17 cellular contexts compared by ENCODE assay signal in the genomic region with DNA sequence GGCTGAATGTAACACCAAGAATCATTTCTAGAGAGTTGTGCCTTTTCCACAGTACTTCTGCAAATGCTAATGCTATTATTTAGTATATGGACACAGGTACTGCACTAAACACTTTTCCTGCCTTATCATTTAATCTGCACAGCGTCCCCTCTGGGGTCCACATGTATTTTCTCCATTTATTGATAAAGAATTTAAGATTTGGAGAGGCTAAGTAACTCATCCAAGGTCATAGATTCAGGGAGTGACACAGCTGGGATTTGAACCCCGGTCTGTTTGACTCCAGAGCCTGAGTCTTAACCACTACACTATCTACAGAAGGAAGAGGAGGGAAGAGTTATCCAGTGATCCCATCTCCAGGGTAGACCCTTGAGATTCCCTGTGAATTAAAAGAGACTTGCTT. TPM values are rescaled to one million over a fixed set of nuclear protein-coding genes. Genes with fewer than 3 reads are reported as not detected.
"Had no signal": no experiment of that assay in that cellular context is flagged by ENCODE, and none has a peak within 500 bp of the region (broad histone marks: within the 10 kb centered on the region; RNA-seq: fewer than 3 reads in every experiment).

No MANE protein-coding gene starts in this region.

- H3K27ac ChIP-seq: body of pancreas, sigmoid colon had no signal

- H3K4me3 ChIP-seq: body of pancreas, coronary artery, sigmoid colon had no signal

- FAIRE-seq: endothelial cell of umbilical vein had no signal

- ATAC-seq: activated CD8-positive, alpha-beta memory T cell treated with anti-CD3 and anti-CD28 coated beads, Interleukin-2, amount 10 ng/mL, durations not matched to agents 7 days and 5 days; activated naive CD4-positive, alpha-beta T cell treated with anti-CD3 and anti-CD28 coated beads, Interleukin-2, amount 50 U/mL, for 72 hours; activated T-cell treated with anti-CD3 and anti-CD28 coated beads, Interleukin-2, amount 50 U/mL, for 4 hours; body of pancreas had no signal

- H3K27me3 ChIP-seq: body of pancreas, sigmoid colon had no signal

- H3K36me3 ChIP-seq: sigmoid colon had no signal

- H3K9me3 ChIP-seq: body of pancreas, sigmoid colon had no signal

- DNase-seq: activated CD4-positive, alpha-beta T cell treated with anti-CD3 and anti-CD28 coated beads, Interleukin-2, amount 50 U/mL, for 48 hours; activated CD4-positive, CD25-positive, alpha-beta regulatory T cell treated with anti-CD3 and anti-CD28 coated beads, Interleukin-2, amount 50 U/mL, for 72 hours; activated CD8-positive, alpha-beta memory T cell treated with anti-CD3 and anti-CD28 coated beads, Interleukin-2, amount 10 ng/mL, durations not matched to agents 7 days and 5 days; activated effector memory CD4-positive, alpha-beta T cell treated with anti-CD3 and anti-CD28 coated beads, Interleukin-2, amount 50 U/mL, for 16 hours; activated T-cell treated with anti-CD3 and anti-CD28 coated beads, Interleukin-2, amount 50 U/mL, for 4 hours; amniotic stem cell; body of pancreas; central memory CD4-positive, alpha-beta T cell; effector CD4-positive, alpha-beta T cell; foreskin melanocyte; head of caudate nucleus; sigmoid colon; stimulated activated CD4-positive, alpha-beta T cell treated with anti-CD3 and anti-CD28 coated beads, Interleukin-12 subunit alpha, Interleukin-12 subunit beta, amount 100 ng/mL, for 4 hours; stimulated activated naive CD4-positive, alpha-beta T cell had no signal

- H3K4me1 ChIP-seq: body of pancreas had no signal

RNA-seq across cellular contexts. Expression of gene TPRG1, which starts 24.9 kb away (rescaled TPM):
- total RNA-seq: endothelial cell of umbilical vein had no signal
